In genomic region chr7:10931161-10931560, GRCh38 we compare ENCODE assay signal across 28 cellular contexts.
"Had no signal": no experiment of that assay in that cellular context is flagged by ENCODE, and none has a peak within 500 bp of the region (broad histone marks: within the 10 kb centered on the region; RNA-seq: fewer than 3 reads in every experiment).

No MANE protein-coding gene starts in this region.

- H3K27me3 ChIP-seq: ascending aorta, body of pancreas had no signal

- H3K9me3 Mint-ChIP-seq: activated B cell treated with CpG ODN at 0.5 μM for 24 hours; activated CD4-positive, alpha-beta T cell treated with anti-CD3 and anti-CD28 coated beads, Interleukin-2, amount 10 ng/mL, durations not matched to agents 24 days and 14 days; activated naive CD4-positive, alpha-beta T cell treated with anti-CD3 and anti-CD28 coated beads, Interleukin-2, amount 50 U/mL, for 72 hours; activated naive CD8-positive, alpha-beta T cell treated with anti-CD3 and anti-CD28 coated beads, Interleukin-2, amount 50 U/mL, for 24 hours; activated T-cell treated with anti-CD3 and anti-CD28 coated beads, Interleukin-2, amount 50 U/mL, for 24 hours; activated T-helper 1 cell treated with anti-CD3 and anti-CD28 coated beads, Interleukin-12 subunit alpha, Interleukin-12 subunit beta, Interleukin-2, Interleukin-4 antibody, amounts not matched to agents 30 ng/mL and 10 ng/mL and 1 ng/mL, durations not matched to agents 14 hours and 24 hours and 36 hours had no signal

- H3K9me3 ChIP-seq: ascending aorta, body of pancreas, SK-N-SH had no signal

- H3K27ac Mint-ChIP-seq: activated B cell treated with CpG ODN at 0.5 μM for 24 hours; activated CD4-positive, alpha-beta T cell treated with anti-CD3 and anti-CD28 coated beads, Interleukin-2, amount 10 ng/mL, durations not matched to agents 24 days and 14 days; activated CD8-positive, alpha-beta memory T cell treated with anti-CD3 and anti-CD28 coated beads, Interleukin-2, amount 10 ng/mL, durations not matched to agents 7 days and 5 days; activated naive CD4-positive, alpha-beta T cell treated with anti-CD3 and anti-CD28 coated beads, Interleukin-2, amount 50 U/mL, for 72 hours; activated naive CD8-positive, alpha-beta T cell treated with anti-CD3 and anti-CD28 coated beads, Interleukin-2, amount 50 U/mL, for 24 hours; activated T-helper 1 cell treated with anti-CD3 and anti-CD28 coated beads, Interleukin-12 subunit alpha, Interleukin-12 subunit beta, Interleukin-2, Interleukin-4 antibody, amounts not matched to agents 30 ng/mL and 10 ng/mL and 1 ng/mL, durations not matched to agents 14 hours and 24 hours and 36 hours had no signal

- H3K4me3 ChIP-seq: ascending aorta, body of pancreas had no signal

- FAIRE-seq: bronchial epithelial cell had no signal

- H3K27me3 Mint-ChIP-seq: activated B cell treated with CpG ODN at 0.5 μM for 24 hours; activated CD4-positive, alpha-beta T cell treated with anti-CD3 and anti-CD28 coated beads, Interleukin-2, amount 10 ng/mL, durations not matched to agents 24 days and 14 days; activated CD8-positive, alpha-beta memory T cell treated with anti-CD3 and anti-CD28 coated beads, Interleukin-2, amount 10 ng/mL, durations not matched to agents 7 days and 5 days; activated naive CD8-positive, alpha-beta T cell treated with anti-CD3 and anti-CD28 coated beads, Interleukin-2, amount 50 U/mL, for 24 hours; activated T-cell treated with anti-CD3 and anti-CD28 coated beads, Interleukin-2, amount 50 U/mL, for 24 hours had no signal

- DNase-seq: activated B cell treated with CpG ODN at 0.5 μM for 24 hours; activated CD4-positive, alpha-beta T cell treated with anti-CD3 and anti-CD28 coated beads for 1 hour; activated CD4-positive, alpha-beta T cell treated with anti-CD3 and anti-CD28 coated beads, Interleukin-2, amount 10 ng/mL, durations not matched to agents 24 days and 14 days; activated CD4-positive, alpha-beta T cell treated with anti-CD3 and anti-CD28 coated beads, Interleukin-2, amount 50 U/mL, for 48 hours; activated CD8-positive, alpha-beta memory T cell treated with anti-CD3 and anti-CD28 coated beads, Interleukin-2, amount 10 ng/mL, durations not matched to agents 7 days and 5 days; activated effector memory CD4-positive, alpha-beta T cell treated with anti-CD3 and anti-CD28 coated beads, Interleukin-2, amount 50 U/mL, for 16 hours; activated naive CD4-positive, alpha-beta T cell treated with Interleukin-2 at 50 U/mL for 16 hours; activated naive CD8-positive, alpha-beta T cell treated with anti-CD3 and anti-CD28 coated beads, Interleukin-2, amount 50 U/mL, for 24 hours; activated T-cell treated with anti-CD3 and anti-CD28 coated beads, Interleukin-2, amount 50 U/mL, for 24 hours; amniotic stem cell; body of pancreas; central memory CD4-positive, alpha-beta T cell; NCI-H1092; NCI-H1417; NCI-H2029; NCI-H2107; NCI-H226; NCI-H526 treated with DMSO at 0.1 percent for 48 hours; OCI-M1; RPMI8226; SK-N-SH; SW 1271; T-helper 9 cell had no signal

- H3K27ac ChIP-seq: body of pancreas had no signal

- ATAC-seq: activated CD8-positive, alpha-beta memory T cell treated with anti-CD3 and anti-CD28 coated beads, Interleukin-2, amount 10 ng/mL, durations not matched to agents 7 days and 5 days; activated naive CD4-positive, alpha-beta T cell treated with anti-CD3 and anti-CD28 coated beads, Interleukin-2, amount 50 U/mL, for 72 hours; activated naive CD8-positive, alpha-beta T cell treated with anti-CD3 and anti-CD28 coated beads, Interleukin-2, amount 50 U/mL, for 24 hours; body of pancreas; Right ventricle myocardium inferior had no signal

- H3K4me2 ChIP-seq: SK-N-SH had no signal

- H3K9ac ChIP-seq: SK-N-SH had no signal

- H3K4me3 Mint-ChIP-seq: activated B cell treated with CpG ODN at 0.5 μM for 24 hours; activated CD4-positive, alpha-beta T cell treated with anti-CD3 and anti-CD28 coated beads, Interleukin-2, amount 10 ng/mL, durations not matched to agents 24 days and 14 days; activated CD8-positive, alpha-beta memory T cell treated with anti-CD3 and anti-CD28 coated beads, Interleukin-2, amount 10 ng/mL, durations not matched to agents 7 days and 5 days; activated naive CD8-positive, alpha-beta T cell treated with anti-CD3 and anti-CD28 coated beads, Interleukin-2, amount 50 U/mL, for 24 hours; activated T-cell treated with anti-CD3 and anti-CD28 coated beads, Interleukin-2, amount 50 U/mL, for 24 hours; activated T-helper 1 cell treated with anti-CD3 and anti-CD28 coated beads, Interleukin-12 subunit alpha, Interleukin-12 subunit beta, Interleukin-2, Interleukin-4 antibody, amounts not matched to agents 30 ng/mL and 10 ng/mL and 1 ng/mL, durations not matched to agents 14 hours and 24 hours and 36 hours had no signal
